In the genomic region with DNA sequence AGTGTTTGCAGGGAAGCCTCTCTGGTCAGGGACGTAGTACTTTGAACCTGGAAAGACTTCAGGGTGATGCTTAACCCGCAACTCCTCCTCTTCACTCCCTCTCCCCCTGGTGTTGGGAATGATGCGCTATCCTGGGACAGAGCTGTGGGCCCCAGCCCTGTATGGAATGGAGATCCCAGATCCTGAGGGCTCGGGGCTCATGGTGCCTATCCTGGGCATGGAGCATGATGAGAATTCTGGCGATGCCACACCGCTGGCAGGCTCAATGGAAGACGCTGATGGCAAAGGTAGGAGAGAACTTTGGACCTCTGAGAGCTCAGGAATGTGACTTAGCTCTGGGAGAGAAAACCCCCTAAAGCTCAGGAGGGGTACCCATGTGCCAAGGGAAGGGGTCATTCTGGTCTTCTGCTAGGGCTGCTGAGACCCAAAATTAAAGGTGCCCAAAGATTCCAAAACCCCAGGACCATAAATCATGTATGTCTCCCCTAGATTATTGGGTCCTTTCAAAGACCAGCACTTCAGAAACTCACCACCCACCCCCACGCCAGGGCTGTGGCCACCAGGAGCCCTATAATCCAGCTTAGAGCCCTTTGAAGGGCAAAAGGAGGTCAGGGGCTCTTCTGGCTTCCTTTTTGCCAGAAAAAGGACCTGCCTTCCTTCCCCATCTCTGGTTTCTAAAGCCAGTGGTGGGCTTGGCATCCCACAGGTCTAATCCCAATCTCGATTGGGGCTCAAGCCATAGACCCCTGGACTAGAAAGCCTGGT, we compare ENCODE assay signal across 33 cellular contexts. TPM values are rescaled to one million over a fixed set of nuclear protein-coding genes. Genes with fewer than 3 reads are reported as not detected.
DNase-seq lines count a peak whose midpoint lies in the region; TF ChIP-seq lines count a peak whose summit lies in the region.
"Had no signal": no experiment of that assay in that cellular context is flagged by ENCODE, and none has a peak within 500 bp of the region (broad histone marks: within the 10 kb centered on the region; RNA-seq: fewer than 3 reads in every experiment).

No MANE protein-coding gene starts in this region.

- H3K27me3 ChIP-seq in AG04450 (ENCODE audit: control insufficient read depth, insufficient read depth, low read length), result peaks cover 3% of the 10 kb centered on the region
- no peaks in the 10 kb centered on the region for H3K27me3 ChIP-seq in H9 (ENCODE audit: insufficient read depth, low read length)
- no peaks in the 10 kb centered on the region for H3K27me3 ChIP-seq in mesendoderm (ENCODE audit: insufficient read depth, low read length, poor library complexity)
- H3K27me3 ChIP-seq: breast epithelium, colonic mucosa, pancreas had no signal

- no peak overlapping the region for H2BK20ac ChIP-seq in H9 (ENCODE audit: low read depth, low read length, poor library complexity, severe bottlenecking)

- no peak overlapping the region for H4K5ac ChIP-seq in H9 (ENCODE audit: insufficient read length, low read depth, low read length)
- no peak overlapping the region for H4K5ac ChIP-seq in mesendoderm (ENCODE audit: low read length)

- H2BK120ac ChIP-seq in H9 (ENCODE audit: low read depth, low read length, poor library complexity, severe bottlenecking) (no peak overlapping the region), mesendoderm (ENCODE audit: low read depth, low read length) (no peak overlapping the region)

- H3K36me3 ChIP-seq in mesendoderm (ENCODE audit: control insufficient read depth, insufficient read depth, low read length), result no peaks in the 10 kb centered on the region
- H3K36me3 ChIP-seq: breast epithelium, colonic mucosa, pancreas, tibial artery had no signal

- H3K4ac ChIP-seq in H9 (ENCODE audit: low read depth, low read length) (no peak overlapping the region), mesendoderm (ENCODE audit: low read depth, low read length) (no peak overlapping the region)

- no peak overlapping the region for H3K27ac Mint-ChIP-seq in H9
- H3K27ac Mint-ChIP-seq: activated CD4-positive, alpha-beta T cell treated with anti-CD3 and anti-CD28 coated beads for 36 hours; activated naive CD4-positive, alpha-beta T cell treated with anti-CD3 and anti-CD28 coated beads for 36 hours; activated T-helper 1 cell treated with anti-CD3 and anti-CD28 coated beads, Interleukin-12 subunit alpha, Interleukin-12 subunit beta, Interleukin-2, Interleukin-4 antibody, amounts not matched to agents 30 ng/mL and 10 ng/mL and 1 ng/mL, durations not matched to agents 14 hours and 24 hours and 36 hours; T-helper 17 cell had no signal

- H3K9me3 ChIP-seq in AG04450 (ENCODE audit: control insufficient read depth, insufficient read depth, low read length), result no peaks in the 10 kb centered on the region; the same call in 1 of the 2 replicates
- no peaks in the 10 kb centered on the region for H3K9me3 ChIP-seq in H9 (ENCODE audit: control insufficient read depth, low read depth, low read length)
- H3K9me3 ChIP-seq: breast epithelium, colonic mucosa, pancreas, tibial artery had no signal

- CTCF ChIA-PET in AG04450 (lab: Charles Lee), result interaction anchor here (0.6 to 3.1 kb wide), 5 partner anchors 13 to 381 kb away, joined by 3 to 12 read pairs (median 4); no protein-coding TSS in a partner anchor

- no peak overlapping the region for H2BK5ac ChIP-seq in H9 (ENCODE audit: insufficient read length, low read length)
- H2BK5ac ChIP-seq in mesendoderm (ENCODE audit: low read length), result no peak overlapping the region

- TF ChIP-seq CTCF in AG04450 (IDR thresholded peaks at IDR 0.05; ENCODE audit: low read depth, low read length), result peak; percentile 28
- peak; percentile 46; the same call in 2 of the 3 replicates for TF ChIP-seq CTCF in H9 (conservative IDR thresholded peaks at IDR 0.05)
- no peak for TF ChIP-seq CTCF in GM10266 (IDR thresholded peaks at IDR 0.05; ENCODE audit: control insufficient read depth, insufficient read depth, low read depth, missing control alignments)

- no peak overlapping the region for H3K27ac ChIP-seq in AG04450 (ENCODE audit: low read depth, low read length)
- H3K27ac ChIP-seq in H9 (ENCODE audit: insufficient read length, low read depth, low read length), result no peak overlapping the region
- no peak overlapping the region for H3K27ac ChIP-seq in mesendoderm (ENCODE audit: low read depth, low read length)
- H3K27ac ChIP-seq: breast epithelium, C4-2B, colonic mucosa, HL-60, pancreas, SK-N-MC, tibial artery had no signal

- no peak overlapping the region for H3K14ac ChIP-seq in H9 (ENCODE audit: insufficient read depth, low read length)

- H2AFZ ChIP-seq in H9 (ENCODE audit: low read length), result no peak overlapping the region

- H3K4me3 ChIP-seq in AG04450 (ENCODE audit: low read depth, low read length) (no peak overlapping the region), mesendoderm (ENCODE audit: low read length) (no peak overlapping the region)
- H3K4me3 ChIP-seq: breast epithelium, colonic mucosa, pancreas, SK-N-MC, tibial artery had no signal

- no peaks in the 10 kb centered on the region for H3K23me2 ChIP-seq in H9 (ENCODE audit: insufficient read length, low read depth, low read length, poor library complexity, severe bottlenecking)

- H3K4me1 ChIP-seq in H9 (ENCODE audit: insufficient read depth, low read length), result no peaks in the 10 kb centered on the region
- H3K4me1 ChIP-seq in mesendoderm (ENCODE audit: control insufficient read depth, low read depth, low read length), result no peaks in the 10 kb centered on the region
- H3K4me1 ChIP-seq: breast epithelium, colonic mucosa, pancreas, tibial artery had no signal

- peaks cover 7 to 10% of the 10 kb centered on the region in 2 experiments; a peak in 3 of 4 replicates for H3K4me1 Mint-ChIP-seq in H9
- H3K4me1 Mint-ChIP-seq: naive thymus-derived CD8-positive, alpha-beta T cell; T-helper 17 cell had no signal

- H2AK5ac ChIP-seq in H9 (ENCODE audit: insufficient read length, low read length), result no peak overlapping the region
- H2AK5ac ChIP-seq in mesendoderm (ENCODE audit: low read length), result no peak overlapping the region

- no peak overlapping the region for H2BK12ac ChIP-seq in H9 (ENCODE audit: insufficient read length, low read depth, low read length)

- no peaks in the 10 kb centered on the region for H3K79me2 ChIP-seq in H9 (ENCODE audit: insufficient read depth, low read length)
- H3K79me2 ChIP-seq in mesendoderm (ENCODE audit: control insufficient read depth, insufficient read depth, low read length), result no peaks in the 10 kb centered on the region

- no peak overlapping the region for H3T11ph ChIP-seq in H9 (ENCODE audit: low read length)

- H3K56ac ChIP-seq in H9 (ENCODE audit: insufficient read length, low read depth, low read length) (no peak overlapping the region), mesendoderm (ENCODE audit: low read length) (no peak overlapping the region)

- H3K4me3 Mint-ChIP-seq in H9, result no peak overlapping the region
- H3K4me3 Mint-ChIP-seq: activated CD4-positive, alpha-beta T cell treated with anti-CD3 and anti-CD28 coated beads for 36 hours; activated naive CD4-positive, alpha-beta T cell treated with anti-CD3 and anti-CD28 coated beads for 36 hours; activated T-helper 1 cell treated with anti-CD3 and anti-CD28 coated beads, Interleukin-12 subunit alpha, Interleukin-12 subunit beta, Interleukin-2, Interleukin-4 antibody, amounts not matched to agents 30 ng/mL and 10 ng/mL and 1 ng/mL, durations not matched to agents 14 hours and 24 hours and 36 hours; naive thymus-derived CD8-positive, alpha-beta T cell; T-helper 17 cell had no signal

- no peak for DNase-seq in AG04450 (ENCODE audit: low read depth, low spot score)
- no peak for DNase-seq in H9
- peak; percentile 34 for DNase-seq in ecto neural progenitor cell (ENCODE audit: low spot score)
- peak; percentile 52 for DNase-seq in mesendoderm
- DNase-seq in GM10266 (ENCODE audit: extremely low spot score), result no peak
- DNase-seq in NCI-H510A (lab: John Stamatoyannopoulos, UW), result no peak
- no peak for DNase-seq in NK-92 treated with Interleukin-12 subunit alpha and Interleukin-12 subunit beta, amount 100 ng/mL, for 24 hours (lab: John Stamatoyannopoulos, UW)
- DNase-seq: activated CD4-positive, alpha-beta T cell treated with anti-CD3 and anti-CD28 coated beads for 36 hours; activated naive CD4-positive, alpha-beta T cell treated with anti-CD3 and anti-CD28 coated beads for 36 hours; colonic mucosa; DND-41; Kasumi-1; kidney; midbrain; naive thymus-derived CD8-positive, alpha-beta T cell; NCI-H1694; pancreas; retina; small intestine; stimulated activated CD4-positive, alpha-beta T cell treated with anti-CD3 and anti-CD28 coated beads, Interleukin-1b, Interleukin-23, amount 100 ng/mL, for 48 hours; stimulated activated CD8-positive, alpha-beta memory T cell treated with anti-CD3 and anti-CD28 coated beads, Interleukin-4, amount 100 ng/mL, for 48 hours; T-helper 17 cell; tibial artery had no signal

- H3K79me1 ChIP-seq in H9 (ENCODE audit: insufficient read depth, low read depth, low read length, poor library complexity, severe bottlenecking) (no peaks in the 10 kb centered on the region), mesendoderm (ENCODE audit: low read length) (no peaks in the 10 kb centered on the region)

- POLR2A ChIA-PET in AG04450 (lab: Yijun Ruan, JAX), result no interaction called here

- H4K20me1 ChIP-seq in H9 (ENCODE audit: control insufficient read depth, insufficient read depth, insufficient read length), result no peaks in the 10 kb centered on the region

- no peaks in the 10 kb centered on the region for H3K36me3 Mint-ChIP-seq in H9 (ENCODE audit: insufficient read depth in 1 of 3, low read depth in 3 of 3)
- H3K36me3 Mint-ChIP-seq: naive thymus-derived CD8-positive, alpha-beta T cell had no signal

- no peak overlapping the region for H3K9ac ChIP-seq in H9 (ENCODE audit: extremely low read depth, insufficient read length, low read length)
- H3K9ac ChIP-seq in mesendoderm (ENCODE audit: low read length), result no peak overlapping the region

- H3K4me2 ChIP-seq in H9 (ENCODE audit: insufficient read depth, insufficient read length, low read length) (no peak overlapping the region), mesendoderm (ENCODE audit: low read length) (no peak overlapping the region)

- H4K8ac ChIP-seq in H9 (replicated peaks; ENCODE audit: insufficient read length, low read depth, low read length), result no peak overlapping the region
- H4K8ac ChIP-seq in mesendoderm (ENCODE audit: low read depth, low read length), result no peak overlapping the region

- no CpG with 5 or more reads among the region's 9 CpGs for WGBS in H9 (ENCODE audit: extremely low coverage, insufficient read length, low lambda C conversion rate)
- WGBS in mesendoderm (ENCODE audit: extremely low coverage, insufficient coverage, low lambda C conversion rate), result no CpG with 5 or more reads among the region's 9 CpGs

- H4K91ac ChIP-seq in H9 (ENCODE audit: insufficient read length, low read depth, low read length), result no peak overlapping the region

- H2BK15ac ChIP-seq in H9 (ENCODE audit: low read depth, low read length) (no peak overlapping the region), mesendoderm (replicated peaks; ENCODE audit: low read depth) (no peak overlapping the region)

- H3K18ac ChIP-seq in H9 (ENCODE audit: insufficient read length, low read depth, low read length) (no peak overlapping the region), mesendoderm (ENCODE audit: low read length) (no peak overlapping the region)

- H3K23ac ChIP-seq in H9 (ENCODE audit: insufficient read length, low read depth, low read length) (no peak overlapping the region), mesendoderm (ENCODE audit: low read length) (no peak overlapping the region)

- no peaks in the 10 kb centered on the region for H3K9me3 Mint-ChIP-seq in H9
- H3K9me3 Mint-ChIP-seq: activated naive CD4-positive, alpha-beta T cell treated with anti-CD3 and anti-CD28 coated beads for 36 hours; activated T-helper 1 cell treated with anti-CD3 and anti-CD28 coated beads, Interleukin-12 subunit alpha, Interleukin-12 subunit beta, Interleukin-2, Interleukin-4 antibody, amounts not matched to agents 30 ng/mL and 10 ng/mL and 1 ng/mL, durations not matched to agents 14 hours and 24 hours and 36 hours; naive thymus-derived CD8-positive, alpha-beta T cell had no signal

- H3K27me3 Mint-ChIP-seq in H9 (ENCODE audit: low read depth), result peaks cover 21% of the 10 kb centered on the region

RNA-seq across cellular contexts. Expression of a gene that starts 52.5 kb away (rescaled TPM):
- polyA plus RNA-seq in AG04450 (2011; rRNA removed), result not detected in 2 replicates
- polyA minus RNA-seq in AG04450 (2011; rRNA and poly(A)+ RNA removed), result not detected in 2 replicates
- total RNA-seq in H9 (2021), result not detected in 2 replicates
- 0.11 TPM for polyA plus RNA-seq in mesendoderm (2013, experiment 1 of 2)
- polyA plus RNA-seq in mesendoderm (2013, experiment 2 of 2), result 0.06 TPM
- total RNA-seq: activated CD4-positive, alpha-beta T cell treated with anti-CD3 and anti-CD28 coated beads for 36 hours; activated naive CD4-positive, alpha-beta T cell treated with anti-CD3 and anti-CD28 coated beads for 36 hours; activated T-helper 1 cell treated with anti-CD3 and anti-CD28 coated beads, Interleukin-12 subunit alpha, Interleukin-12 subunit beta, Interleukin-2, Interleukin-4 antibody, amounts not matched to agents 30 ng/mL and 10 ng/mL and 1 ng/mL, durations not matched to agents 14 hours and 24 hours and 36 hours; breast epithelium; colonic mucosa; glomerular endothelial cell; kidney; lower leg skin; naive thymus-derived CD8-positive, alpha-beta T cell; OCI-LY7; pancreas; T-helper 17 cell had no signal
- polyA plus RNA-seq: naive thymus-derived CD8-positive, alpha-beta T cell; pancreas; small intestine had no signal

RNA-seq across cellular contexts. Expression of a gene that starts 54.9 kb away (rescaled TPM):
- polyA plus RNA-seq in AG04450 (2011; rRNA removed), result 0.24 and 0.31 TPM in 2 replicates
- polyA minus RNA-seq in AG04450 (2011; rRNA and poly(A)+ RNA removed), result not detected in 2 replicates
- not detected in 2 replicates for total RNA-seq in H9 (2021)
- polyA plus RNA-seq in mesendoderm (2013, experiment 1 of 2), result 0.34 TPM
- 0.11 TPM for polyA plus RNA-seq in mesendoderm (2013, experiment 2 of 2)
- total RNA-seq: activated CD4-positive, alpha-beta T cell treated with anti-CD3 and anti-CD28 coated beads for 36 hours; activated naive CD4-positive, alpha-beta T cell treated with anti-CD3 and anti-CD28 coated beads for 36 hours; activated T-helper 1 cell treated with anti-CD3 and anti-CD28 coated beads, Interleukin-12 subunit alpha, Interleukin-12 subunit beta, Interleukin-2, Interleukin-4 antibody, amounts not matched to agents 30 ng/mL and 10 ng/mL and 1 ng/mL, durations not matched to agents 14 hours and 24 hours and 36 hours; breast epithelium; colonic mucosa; fibroblast of lung; glomerular endothelial cell; kidney; lower leg skin; naive thymus-derived CD8-positive, alpha-beta T cell; NCI-H460; OCI-LY7; pancreas; T-helper 17 cell had no signal
- polyA plus RNA-seq: fibroblast of lung; naive thymus-derived CD8-positive, alpha-beta T cell; pancreas; small intestine had no signal

Comparison
In these comparisons a context has a peak if more than half of its experiments do, and no peak if none do; other contexts are left out.
1. DNase-seq: peak in ecto neural progenitor cell (single experiment) and mesendoderm (single experiment); none in AG04450 (single experiment), H9 (single experiment), GM10266 (single experiment), NCI-H510A (single experiment) and NK-92 treated with Interleukin-12 subunit alpha and Interleukin-12 subunit beta, amount 100 ng/mL, for 24 hours (single experiment).